ENCODE assay signal across 8 cellular contexts in genomic region chr5:131379723-131380122, GRCh38.
DNase-seq lines count a peak whose midpoint lies in the region; ATAC-seq and TF ChIP-seq lines count a peak whose summit lies in the region.

No MANE protein-coding gene starts in this region.

- H3K56ac ChIP-seq in H9 (ENCODE audit: insufficient read length, low read depth, low read length), result no peak overlapping the region

- H2BK5ac ChIP-seq in H9 (ENCODE audit: insufficient read length, low read length), result no peak overlapping the region

- H3K36me3 ChIP-seq in body of pancreas (replicated peaks in 1 of 2; ENCODE audit: insufficient read depth in 1 of 2, low read depth in 2 of 2), result no peaks in the 10 kb centered on the region
- H3K36me3 ChIP-seq in upper lobe of right lung, result no peaks in the 10 kb centered on the region
- no peaks in the 10 kb centered on the region for H3K36me3 ChIP-seq in ovary

- H3K9ac ChIP-seq in H9 (ENCODE audit: extremely low read depth, insufficient read length, low read length), result no peak overlapping the region

- no peaks in the 10 kb centered on the region for H3K27me3 Mint-ChIP-seq in T-helper 1 cell treated with Interleukin-12 subunit alpha and Interleukin-12 subunit beta and Interleukin-4 antibody, amounts not matched to agents 30 μg/mL and 1 μg/mL, for 36 hours (ENCODE audit: low read depth)
- H3K27me3 Mint-ChIP-seq in natural killer cell treated with Interleukin-12 subunit alpha and Interleukin-12 subunit beta and Interleukin-15 and Interleukin-18, amount 100 ng/mL, for 72 hours, result no peaks in the 10 kb centered on the region
- no peaks in the 10 kb centered on the region for H3K27me3 Mint-ChIP-seq in H9 (ENCODE audit: low read depth)

- H3K27ac ChIP-seq in body of pancreas, result peak overlapping the region in 3 of 4 donors; percentile 51 to 88 (median 69)
- H3K27ac ChIP-seq in upper lobe of right lung, result peak overlapping the region; percentile 80
- no peak overlapping the region for H3K27ac ChIP-seq in ovary
- no peak overlapping the region for H3K27ac ChIP-seq in H9 (ENCODE audit: insufficient read length, low read depth, low read length)

- DNase-seq in body of pancreas (peak in 3 of 4 donors; percentile 14 to 62 (median 15)), upper lobe of right lung (no peak), ovary (no peak), H9 (no peak)
- peak; percentile 81 for DNase-seq in natural killer cell treated with Interleukin-12 subunit alpha and Interleukin-12 subunit beta and Interleukin-15 and Interleukin-18, amount 100 ng/mL, for 72 hours (ENCODE audit: low spot score)

- no peaks in the 10 kb centered on the region for H3K79me2 ChIP-seq in H9 (ENCODE audit: insufficient read depth, low read length)

- H3K4me1 Mint-ChIP-seq in T-helper 1 cell treated with Interleukin-12 subunit alpha and Interleukin-12 subunit beta and Interleukin-4 antibody, amounts not matched to agents 30 μg/mL and 1 μg/mL, for 36 hours (ENCODE audit: low read depth), result peaks cover 75% of the 10 kb centered on the region
- peaks cover 65 to 83% of the 10 kb centered on the region in 2 donors for H3K4me1 Mint-ChIP-seq in natural killer cell treated with Interleukin-12 subunit alpha and Interleukin-12 subunit beta and Interleukin-15 and Interleukin-18, amount 100 ng/mL, for 72 hours (ENCODE audit: low read depth in 2 of 2)
- H3K4me1 Mint-ChIP-seq in H9, result peaks cover 4 to 9% of the 10 kb centered on the region in 2 experiments; a peak in 1 of 4 replicates

- no peak overlapping the region for H3K18ac ChIP-seq in H9 (ENCODE audit: insufficient read length, low read depth, low read length)

- no peaks in the 10 kb centered on the region for H4K20me1 ChIP-seq in H9 (ENCODE audit: control insufficient read depth, insufficient read depth, insufficient read length)

- H4K8ac ChIP-seq in H9 (replicated peaks; ENCODE audit: insufficient read length, low read depth, low read length), result no peak overlapping the region

- no peak overlapping the region for H2AFZ ChIP-seq in H9 (ENCODE audit: low read length)

- H2BK12ac ChIP-seq in H9 (ENCODE audit: insufficient read length, low read depth, low read length), result no peak overlapping the region

- no peak overlapping the region for H2BK15ac ChIP-seq in H9 (ENCODE audit: low read depth, low read length)

- no peak overlapping the region for H3T11ph ChIP-seq in H9 (ENCODE audit: low read length)

- H2BK20ac ChIP-seq in H9 (ENCODE audit: low read depth, low read length, poor library complexity, severe bottlenecking), result no peak overlapping the region

- H3K27me3 ChIP-seq in body of pancreas (no peaks in the 10 kb centered on the region), upper lobe of right lung (no peaks in the 10 kb centered on the region), ovary (no peaks in the 10 kb centered on the region), H9 (ENCODE audit: insufficient read depth, low read length) (no peaks in the 10 kb centered on the region)

- H4K5ac ChIP-seq in H9 (ENCODE audit: insufficient read length, low read depth, low read length), result no peak overlapping the region

- peaks cover 26% of the 10 kb centered on the region for H3K36me3 Mint-ChIP-seq in T-helper 1 cell treated with Interleukin-12 subunit alpha and Interleukin-12 subunit beta and Interleukin-4 antibody, amounts not matched to agents 30 μg/mL and 1 μg/mL, for 36 hours (ENCODE audit: low read depth)
- H3K36me3 Mint-ChIP-seq in natural killer cell treated with Interleukin-12 subunit alpha and Interleukin-12 subunit beta and Interleukin-15 and Interleukin-18, amount 100 ng/mL, for 72 hours, result peaks cover 14% of the 10 kb centered on the region
- H3K36me3 Mint-ChIP-seq in H9 (ENCODE audit: insufficient read depth in 1 of 3, low read depth in 3 of 3), result no peaks in the 10 kb centered on the region

- H3K4me3 ChIP-seq in body of pancreas, result no peak overlapping the region
- no peak overlapping the region for H3K4me3 ChIP-seq in upper lobe of right lung
- no peak overlapping the region for H3K4me3 ChIP-seq in ovary

- H2AK5ac ChIP-seq in H9 (ENCODE audit: insufficient read length, low read length), result no peak overlapping the region

- no peaks in the 10 kb centered on the region for H3K79me1 ChIP-seq in H9 (ENCODE audit: insufficient read depth, low read depth, low read length, poor library complexity, severe bottlenecking)

- no peak overlapping the region for H2BK120ac ChIP-seq in H9 (ENCODE audit: low read depth, low read length, poor library complexity, severe bottlenecking)

- H3K9me3 Mint-ChIP-seq in T-helper 1 cell treated with Interleukin-12 subunit alpha and Interleukin-12 subunit beta and Interleukin-4 antibody, amounts not matched to agents 30 μg/mL and 1 μg/mL, for 36 hours, result no peaks in the 10 kb centered on the region
- peaks cover 4% of the 10 kb centered on the region for H3K9me3 Mint-ChIP-seq in natural killer cell treated with Interleukin-12 subunit alpha and Interleukin-12 subunit beta and Interleukin-15 and Interleukin-18, amount 100 ng/mL, for 72 hours
- no peaks in the 10 kb centered on the region for H3K9me3 Mint-ChIP-seq in H9

- no peak for TF ChIP-seq CTCF in body of pancreas (IDR thresholded peaks at IDR 0.05)
- no peak for TF ChIP-seq CTCF in upper lobe of right lung (IDR thresholded peaks at IDR 0.05)
- no peak for TF ChIP-seq CTCF in ovary (IDR thresholded peaks at IDR 0.05)
- no peak for TF ChIP-seq CTCF in H9 (conservative IDR thresholded peaks at IDR 0.05)

- peaks cover 41% of the 10 kb centered on the region for H3K4me1 ChIP-seq in body of pancreas
- H3K4me1 ChIP-seq in upper lobe of right lung, result peaks cover 35% of the 10 kb centered on the region
- peaks cover 4% of the 10 kb centered on the region for H3K4me1 ChIP-seq in ovary (ENCODE audit: insufficient read depth)
- H3K4me1 ChIP-seq in H9 (ENCODE audit: insufficient read depth, low read length), result no peaks in the 10 kb centered on the region

- peak overlapping the region; percentile 65 for H3K4me3 Mint-ChIP-seq in T-helper 1 cell treated with Interleukin-12 subunit alpha and Interleukin-12 subunit beta and Interleukin-4 antibody, amounts not matched to agents 30 μg/mL and 1 μg/mL, for 36 hours
- peak overlapping the region; percentile 86 for H3K4me3 Mint-ChIP-seq in natural killer cell treated with Interleukin-12 subunit alpha and Interleukin-12 subunit beta and Interleukin-15 and Interleukin-18, amount 100 ng/mL, for 72 hours
- H3K4me3 Mint-ChIP-seq in H9, result no peak overlapping the region

- H3K9me3 ChIP-seq in body of pancreas (no peaks in the 10 kb centered on the region), upper lobe of right lung (no peaks in the 10 kb centered on the region), ovary (no peaks in the 10 kb centered on the region), H9 (ENCODE audit: control insufficient read depth, low read depth, low read length) (no peaks in the 10 kb centered on the region)

- H3K14ac ChIP-seq in H9 (ENCODE audit: insufficient read depth, low read length), result no peak overlapping the region

- 60 to 64% methylated on average over 7 of the region's 7 CpGs for WGBS in body of pancreas, 2 donors
- 35 to 73% (median 60%) methylated on average over 7 of the region's 7 CpGs for whole genome bisulfite sequencing in ovary, 3 donors
- WGBS in H9 (ENCODE audit: extremely low coverage, insufficient read length, low lambda C conversion rate), result no CpG with 5 or more reads among the region's 7 CpGs

- peak overlapping the region; percentile 94 for H3K27ac Mint-ChIP-seq in T-helper 1 cell treated with Interleukin-12 subunit alpha and Interleukin-12 subunit beta and Interleukin-4 antibody, amounts not matched to agents 30 μg/mL and 1 μg/mL, for 36 hours
- H3K27ac Mint-ChIP-seq in natural killer cell treated with Interleukin-12 subunit alpha and Interleukin-12 subunit beta and Interleukin-15 and Interleukin-18, amount 100 ng/mL, for 72 hours, result peak overlapping the region; percentile 96
- peak overlapping the region in 1 of 3 experiments; percentile 53; a peak in 1 of 7 replicates for H3K27ac Mint-ChIP-seq in H9

- TF ChIP-seq POLR2A in body of pancreas (IDR thresholded peaks at IDR 0.05), result peak in 2 of 3 donors; percentile 59 to 71
- TF ChIP-seq POLR2A in ovary (IDR thresholded peaks at IDR 0.05), result no peak

- no peak overlapping the region for H3K4ac ChIP-seq in H9 (ENCODE audit: low read depth, low read length)

- no peak overlapping the region for H3K4me2 ChIP-seq in H9 (ENCODE audit: insufficient read depth, insufficient read length, low read length)

- peak; percentile 34 for ATAC-seq in GM18498 (IDR thresholded peaks at IDR 0.05; ENCODE audit: unreplicated experiment)
- peak; percentile 41 for ATAC-seq in HG02981 (IDR thresholded peaks at IDR 0.05; ENCODE audit: unreplicated experiment)
- peak; percentile 84 for ATAC-seq in body of pancreas
- ATAC-seq in natural killer cell treated with Interleukin-12 subunit alpha and Interleukin-12 subunit beta and Interleukin-15 and Interleukin-18, amount 100 ng/mL, for 72 hours, result peak; percentile 83 to 91
- ATAC-seq in upper lobe of right lung, result peak; percentile 72

- no peak for TF ChIP-seq EP300 in ovary (IDR thresholded peaks at IDR 0.05)

- intact Hi-C loops in body of pancreas (cut with DNase I), result no loop called here
- intact Hi-C loops in upper lobe of right lung (cut with DNase I), result no loop called here
- intact Hi-C loops in ovary (cut with DNase I), result no loop called here

- no peak overlapping the region for H4K91ac ChIP-seq in H9 (ENCODE audit: insufficient read length, low read depth, low read length)

- H3K23me2 ChIP-seq in H9 (ENCODE audit: insufficient read length, low read depth, low read length, poor library complexity, severe bottlenecking), result no peaks in the 10 kb centered on the region

- H3K23ac ChIP-seq in H9 (ENCODE audit: insufficient read length, low read depth, low read length), result no peak overlapping the region

Comparison
In these comparisons a context has a peak if more than half of its experiments do, and no peak if none do; other contexts are left out.
1. ATAC-seq: peak in every context shown above with its lines; median percentile 87 in natural killer cell treated with Interleukin-12 subunit alpha and Interleukin-12 subunit beta and Interleukin-15 and Interleukin-18, amount 100 ng/mL, for 72 hours; 84 in body of pancreas; 72 in upper lobe of right lung; 41 in HG02981; 34 in GM18498.
2. H3K4me3 Mint-ChIP-seq: peak in T-helper 1 cell treated with Interleukin-12 subunit alpha and Interleukin-12 subunit beta and Interleukin-4 antibody, amounts not matched to agents 30 μg/mL and 1 μg/mL, for 36 hours (single experiment) and natural killer cell treated with Interleukin-12 subunit alpha and Interleukin-12 subunit beta and Interleukin-15 and Interleukin-18, amount 100 ng/mL, for 72 hours (single experiment); none in H9 (0 of 2).
3. DNase-seq: peak in body of pancreas (3 of 4) and natural killer cell treated with Interleukin-12 subunit alpha and Interleukin-12 subunit beta and Interleukin-15 and Interleukin-18, amount 100 ng/mL, for 72 hours (single experiment); none in upper lobe of right lung (single experiment), ovary (0 of 5) and H9 (single experiment).
4. H3K27ac ChIP-seq: peak in body of pancreas (3 of 4) and upper lobe of right lung (single experiment); none in ovary (0 of 2) and H9 (single experiment).